Comparison of ENCODE assay signal across 8 cellular contexts in the genomic region with DNA sequence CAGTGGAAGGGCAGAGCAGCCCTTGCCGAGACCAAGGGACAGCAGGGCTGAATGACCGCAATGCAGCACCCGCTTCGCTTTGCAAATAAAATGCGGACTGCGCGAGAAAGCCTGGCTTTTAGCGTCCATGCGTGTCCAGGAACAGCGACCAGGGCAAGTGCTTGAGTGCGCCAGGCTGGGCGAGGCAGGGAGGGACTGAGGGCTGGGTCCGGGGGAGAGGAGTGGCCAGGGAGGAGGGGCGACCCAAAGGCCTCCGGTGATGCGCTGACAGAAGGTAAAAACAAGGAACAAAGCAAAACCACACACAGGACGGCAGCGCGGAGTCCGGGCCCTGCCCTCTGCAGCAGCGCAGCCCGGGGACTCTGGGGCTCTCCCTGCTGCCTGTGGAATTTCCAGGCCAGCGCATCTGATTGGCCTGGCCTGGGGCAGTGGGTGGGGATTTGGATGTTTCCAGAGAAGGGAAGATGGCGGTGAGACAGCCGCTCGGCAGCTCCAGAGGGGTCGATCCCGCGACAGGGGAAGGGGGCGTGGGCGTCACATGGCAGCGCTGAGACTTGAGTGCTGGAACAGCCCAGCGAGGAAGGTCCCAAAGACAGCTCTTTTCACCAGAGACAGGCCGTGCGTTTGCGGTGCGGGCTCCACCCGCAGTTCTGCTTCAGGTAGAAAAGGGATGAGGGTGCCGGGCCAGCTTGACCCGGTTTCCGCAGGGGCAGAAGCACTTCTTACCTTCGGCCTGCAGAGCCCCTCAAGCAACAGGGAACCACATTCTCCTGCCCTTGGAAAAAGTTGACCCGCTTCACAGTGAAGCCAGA. TPM values are rescaled to one million over a fixed set of nuclear protein-coding genes. Genes with fewer than 3 reads are reported as not detected.
DNase-seq lines count a peak whose midpoint lies in the region; ATAC-seq and TF ChIP-seq lines count a peak whose summit lies in the region.

No MANE protein-coding gene starts in this region.

- TF ChIP-seq CTCF in AG09319 (IDR thresholded peaks at IDR 0.05; ENCODE audit: low read depth, low read length): peak; percentile 2; the same call in 1 of the 2 replicates
- no peak for TF ChIP-seq CTCF in fibroblast of villous mesenchyme (IDR thresholded peaks at IDR 0.05; ENCODE audit: insufficient read depth, low read depth, low read length)
- no peak for TF ChIP-seq CTCF in nephron (IDR thresholded peaks at IDR 0.05; ENCODE audit: unreplicated experiment in 3 of 3)

- H3K27ac Mint-ChIP-seq in activated T-cell treated with anti-CD3 and anti-CD28 coated beads, Interleukin-2, amount 50 U/mL, for 72 hours: no peak overlapping the region
- H3K27ac Mint-ChIP-seq in nephron: peak overlapping the region; percentile 75 to 89 (median 83)

- H3K4me3 ChIP-seq in fibroblast of villous mesenchyme (ENCODE audit: low read depth, low read length): peak overlapping the region; percentile 81

- H3K9me3 Mint-ChIP-seq in activated T-cell treated with anti-CD3 and anti-CD28 coated beads, Interleukin-2, amount 50 U/mL, for 72 hours: no peaks in the 10 kb centered on the region
- no peaks in the 10 kb centered on the region for H3K9me3 Mint-ChIP-seq in nephron

- peak overlapping the region; percentile 72 to 90 for H3K4me3 Mint-ChIP-seq in activated T-cell treated with anti-CD3 and anti-CD28 coated beads, Interleukin-2, amount 50 U/mL, for 72 hours
- H3K4me3 Mint-ChIP-seq in nephron: peak overlapping the region; percentile 88 to 97 (median 89)

- peaks cover 31% of the 10 kb centered on the region for H3K27me3 Mint-ChIP-seq in activated T-cell treated with anti-CD3 and anti-CD28 coated beads, Interleukin-2, amount 50 U/mL, for 72 hours (ENCODE audit: low read depth)
- H3K27me3 Mint-ChIP-seq in nephron (ENCODE audit: low read depth): peaks cover 6% of the 10 kb centered on the region

- peaks cover 2% of the 10 kb centered on the region in 2 donors for H3K36me3 Mint-ChIP-seq in activated T-cell treated with anti-CD3 and anti-CD28 coated beads, Interleukin-2, amount 50 U/mL, for 72 hours (ENCODE audit: insufficient read depth in 2 of 2)
- peaks cover 4% of the 10 kb centered on the region for H3K36me3 Mint-ChIP-seq in nephron (ENCODE audit: low read depth)

- DNase-seq in AG09319 (ENCODE audit: extremely low read depth, low read depth) (peak; percentile 43), NCI-H748 treated with DMSO at 0.1 percent for 48 hours (lab: John Stamatoyannopoulos, UW) (peak; percentile 75), fibroblast of villous mesenchyme (ENCODE audit: low read depth) (peak; percentile 81), superior temporal gyrus (ENCODE audit: extremely low spot score) (peak; percentile 75)
- DNase-seq in activated T-cell treated with anti-CD3 and anti-CD28 coated beads, Interleukin-2, amount 50 U/mL, for 72 hours: peak; percentile 43 to 51

- ATAC-seq in GM18519 (IDR thresholded peaks at IDR 0.05; ENCODE audit: low FRiP score, unreplicated experiment) (peak; percentile 49), HG03378 (IDR thresholded peaks at IDR 0.05; ENCODE audit: unreplicated experiment) (peak; percentile 68)
- peak; percentile 80 to 84 for ATAC-seq in activated T-cell treated with anti-CD3 and anti-CD28 coated beads, Interleukin-2, amount 50 U/mL, for 72 hours (replicated peaks in 1 of 2)

- H3K4me1 Mint-ChIP-seq in activated T-cell treated with anti-CD3 and anti-CD28 coated beads, Interleukin-2, amount 50 U/mL, for 72 hours (ENCODE audit: low read depth): peaks cover 18% of the 10 kb centered on the region
- peaks cover 29% of the 10 kb centered on the region for H3K4me1 Mint-ChIP-seq in nephron

RNA-seq across cellular contexts. Expression of a gene that starts 51.8 kb away (rescaled TPM):
- total RNA-seq in activated T-cell treated with anti-CD3 and anti-CD28 coated beads, Interleukin-2, amount 50 U/mL, for 72 hours: 100 to 1,000 TPM; 127 to 154 TPM
- 91.2 and 203 TPM in 2 replicates for total RNA-seq in fibroblast of villous mesenchyme

Comparison
In these comparisons a context has a peak if more than half of its experiments do, and no peak if none do; other contexts are left out.
1. Peak in every context shown above with its lines: DNase-seq, ATAC-seq and H3K4me3 ChIP-seq.